ENCODE assay signal across 9 cellular contexts in the genomic region with DNA sequence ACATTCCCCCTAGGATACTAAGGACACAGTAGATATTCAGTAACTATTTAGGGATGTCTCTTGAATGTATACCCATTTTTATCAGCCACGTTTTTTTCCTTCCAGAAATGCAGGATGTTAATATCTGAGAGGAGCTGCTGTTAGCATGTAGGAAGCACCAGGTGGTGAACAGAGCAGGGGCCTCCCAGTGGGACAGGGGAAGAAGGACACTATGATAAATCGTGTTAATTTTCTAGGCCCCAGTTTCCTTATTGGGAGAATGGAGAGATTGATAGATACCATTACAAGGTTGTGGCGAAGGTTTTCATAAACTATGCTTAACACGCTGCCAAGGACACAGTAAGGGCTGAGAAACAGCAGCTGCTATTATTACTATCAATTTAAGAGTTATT. TPM values are rescaled to one million over a fixed set of nuclear protein-coding genes. Genes with fewer than 3 reads are reported as not detected.
DNase-seq lines count a peak whose midpoint lies in the region; ATAC-seq, FAIRE-seq and TF ChIP-seq lines count a peak whose summit lies in the region.
"Had no signal": no experiment of that assay in that cellular context is flagged by ENCODE, and none has a peak within 500 bp of the region (broad histone marks: within the 10 kb centered on the region; RNA-seq: fewer than 3 reads in every experiment).

No MANE protein-coding gene starts in this region.

- H3K27me3 ChIP-seq in GM12878 (replicated peaks in 1 of 2; ENCODE audit: control insufficient read depth in 2 of 2, insufficient read depth in 2 of 2, low read length in 1 of 2) = no peaks in the 10 kb centered on the region
- no peaks in the 10 kb centered on the region for H3K27me3 ChIP-seq in upper lobe of right lung

- H3K27ac Mint-ChIP-seq in activated naive CD4-positive, alpha-beta T cell treated with anti-CD3 and anti-CD28 coated beads for 36 hours = no peak overlapping the region

- BruUV-seq in GM12878 (replicated peaks; lab: Mats Ljungman, UMichigan) = no TSS peak

- no peak for TF ChIP-seq CTCF in GM12878 (IDR thresholded peaks at IDR 0.05 in 2 of 3, conservative IDR thresholded peaks at IDR 0.05 in 1 of 3; ENCODE audit: control insufficient read depth in 2 of 3, extremely low read depth in 1 of 3, insufficient read depth in 1 of 3, low read depth in 3 of 3, low read length in 3 of 3)
- TF ChIP-seq CTCF in lower leg skin (IDR thresholded peaks at IDR 0.05) = no peak
- TF ChIP-seq CTCF in upper lobe of right lung (IDR thresholded peaks at IDR 0.05) = no peak

- no peak for DNase-seq in activated naive CD4-positive, alpha-beta T cell treated with anti-CD3 and anti-CD28 coated beads for 36 hours
- DNase-seq in activated naive CD4-positive, alpha-beta T cell treated with anti-CD3 and anti-CD28 coated beads, Interleukin-2, amount 50 U/mL, for 16 hours = no peak
- DNase-seq in GM12878 (ENCODE audit: low read depth, low spot score) = no peak
- DNase-seq in lower leg skin (ENCODE audit: low spot score in 2 of 2) = no peak
- no peak for DNase-seq in upper lobe of right lung
- DNase-seq in activated CD4-positive, CD25-positive, alpha-beta regulatory T cell (lab: John Stamatoyannopoulos, UW) = no peak
- DNase-seq in GOT3 (lab: John Stamatoyannopoulos, UW) = no peak

- no peak for TF ChIP-seq RAD21 in GM12878 (IDR thresholded peaks at IDR 0.05; ENCODE audit: insufficient read depth, low read depth, low read length)

- H3K4me3 Mint-ChIP-seq in activated naive CD4-positive, alpha-beta T cell treated with anti-CD3 and anti-CD28 coated beads for 36 hours = peak overlapping the region; percentile 85

- FAIRE-seq in GM12878 (lab: Jason Lieb, UNC) = no peak
- FAIRE-seq: RCC 7860 had no signal

- no peaks in the 10 kb centered on the region for H3K36me3 Mint-ChIP-seq in activated naive CD4-positive, alpha-beta T cell treated with anti-CD3 and anti-CD28 coated beads for 36 hours (ENCODE audit: low read depth)

- RAD21 ChIA-PET in GM12878 (lab: Charles Lee; ENCODE audit: unreplicated experiment) = interaction anchor here (0.7 to 4.8 kb wide), 10 partner anchors 10 to 122 kb away, joined by 3 to 34 read pairs (median 5); partner anchors contain the start of gene CFAP20

- peaks cover 6% of the 10 kb centered on the region for H3K4me1 Mint-ChIP-seq in activated naive CD4-positive, alpha-beta T cell treated with anti-CD3 and anti-CD28 coated beads for 36 hours (ENCODE audit: low read depth)

- peak overlapping the region; percentile 90 for H2AFZ ChIP-seq in GM12878 (ENCODE audit: control insufficient read depth, low read depth, low read length)

- H3K79me2 ChIP-seq in GM12878 (ENCODE audit: control insufficient read depth, insufficient read depth, low read length) = no peaks in the 10 kb centered on the region

- H3K27ac ChIP-seq in GM12878 (ENCODE audit: control insufficient read depth, insufficient read depth) (peak overlapping the region; percentile 43; the same call in 1 of the 2 replicates), upper lobe of right lung (no peak overlapping the region)

- CTCF ChIA-PET in activated naive CD4-positive, alpha-beta T cell treated with anti-CD3 and anti-CD28 coated beads for 36 hours (lab: Charles Lee) = interaction anchor here (1.2 to 1.4 kb wide), 2 partner anchors 54 to 122 kb away, joined by 4 read pairs; no protein-coding TSS in a partner anchor
- CTCF ChIA-PET in GM12878 (lab: Yijun Ruan, JAX) = interaction anchor here (0.9 to 4.1 kb wide), 7 partner anchors 10 to 230 kb away, joined by 3 to 17 read pairs (median 5); no protein-coding TSS in a partner anchor

- H3K4me1 ChIP-seq in GM12878 (ENCODE audit: control insufficient read depth, insufficient read depth, low read length) (peaks cover 23% of the 10 kb centered on the region), upper lobe of right lung (peaks cover 4% of the 10 kb centered on the region)

- POLR2A ChIA-PET in GM12878 (lab: Charles Lee) = interaction anchor here (0.6 to 1.6 kb wide), 5 partner anchors 11 to 234 kb away, joined by 3 to 4 read pairs (median 3); no protein-coding TSS in a partner anchor

- intact Hi-C loops in activated naive CD4-positive, alpha-beta T cell treated with anti-CD3 and anti-CD28 coated beads for 36 hours (cut with micrococcal nuclease) = loop anchor here (1.0 to 5.0 kb wide), 5 partner anchors 13 to 378 kb away; partner anchors contain the start of genes CFAP20, CNOT1 and CSNK2A2
- intact Hi-C loops in GM12878 (cut with micrococcal nuclease; ENCODE audit: unreplicated experiment) = loop anchor here (2.0 kb wide), 1 partner anchor 121 kb away; the partner anchor contains the start of gene CFAP20
- intact Hi-C loops in lower leg skin (cut with DNase I; ENCODE audit: low total_unique reads) = no loop called here
- intact Hi-C loops in upper lobe of right lung (cut with DNase I) = no loop called here

- H4K20me1 ChIP-seq in GM12878 (ENCODE audit: control insufficient read depth, insufficient read depth) = no peaks in the 10 kb centered on the region

- WGBS in GM12878 (ENCODE audit: insufficient coverage, insufficient replicate concordance, low lambda C conversion rate, missing lambda C conversion rate) = 1% methylated on average over 4 of the region's 4 CpGs
- 7 to 9% methylated on average over 4 of the region's 4 CpGs for WGBS in lower leg skin, 2 donors

- peak overlapping the region; percentile 60 for H3K4me2 ChIP-seq in GM12878 (ENCODE audit: control insufficient read depth, insufficient read depth)

- H3K9me3 Mint-ChIP-seq in activated naive CD4-positive, alpha-beta T cell treated with anti-CD3 and anti-CD28 coated beads for 36 hours = no peaks in the 10 kb centered on the region

- H3K4me3 ChIP-seq in GM12878 (peak overlapping the region; percentile 58), lower leg skin (ENCODE audit: low read depth, poor library complexity, severe bottlenecking) (peak overlapping the region; percentile 61), upper lobe of right lung (peak overlapping the region; percentile 59)

- ATAC-seq in GM12878 (no peak), upper lobe of right lung (no peak), HG02885 (IDR thresholded peaks at IDR 0.05; ENCODE audit: poor library complexity, unreplicated experiment) (no peak)

- peaks cover 4% of the 10 kb centered on the region for H3K27me3 Mint-ChIP-seq in activated naive CD4-positive, alpha-beta T cell treated with anti-CD3 and anti-CD28 coated beads for 36 hours (ENCODE audit: low read depth)

- no peak overlapping the region; the same call in 1 of the 2 replicates for H3K9ac ChIP-seq in GM12878 (ENCODE audit: control insufficient read depth, insufficient read depth, low read length)

- SMC1A ChIA-PET in GM12878 (lab: Charles Lee; ENCODE audit: uncharacterized antibody, unreplicated experiment) = interaction anchor here (0.8 to 4.0 kb wide), 10 partner anchors 9 to 239 kb away, joined by 3 to 35 read pairs (median 4); partner anchors contain the start of gene GINS3

- in situ Hi-C loops in GM12878 (cut with MboI) = no loop called here

- TF ChIP-seq EP300 in GM12878 (IDR thresholded peaks at IDR 0.05; ENCODE audit: borderline replicate concordance in 1 of 2, control insufficient read depth in 1 of 2, low read depth in 2 of 2, low read length in 2 of 2) = no peak

- TF ChIP-seq POLR2A in GM12878 (IDR thresholded peaks at IDR 0.05; ENCODE audit: low read depth, low read length) (no peak), lower leg skin (IDR thresholded peaks at IDR 0.05) (no peak)

- no peaks in the 10 kb centered on the region; the same call in 2 of the 3 replicates for H3K9me3 ChIP-seq in GM12878 (replicated peaks; ENCODE audit: control insufficient read depth, insufficient read depth, low read length)
- no peaks in the 10 kb centered on the region for H3K9me3 ChIP-seq in upper lobe of right lung

- H3K36me3 ChIP-seq in GM12878 (ENCODE audit: control insufficient read depth in 2 of 2, insufficient read depth in 2 of 2, low read length in 1 of 2) = no peaks in the 10 kb centered on the region
- no peaks in the 10 kb centered on the region for H3K36me3 ChIP-seq in upper lobe of right lung

RNA-seq across cellular contexts. Expression of gene PRSS54, which starts 45.4 kb away (rescaled TPM):
- not detected for total RNA-seq in activated naive CD4-positive, alpha-beta T cell treated with anti-CD3 and anti-CD28 coated beads for 36 hours
- total RNA-seq in GM12878 (2013; cell fraction: nucleolus; rRNA removed) = not detected in 2 replicates
- total RNA-seq in GM12878 (2014; rRNA removed) = not detected in 2 replicates
- total RNA-seq in GM12878 (2014; rRNA removed; fragmentation: Illumina TruSeq; extraction: Trizol) = not detected in 2 replicates
- not detected in 2 replicates for total RNA-seq in GM12878 (2021)
- not detected for polyA plus RNA-seq in GM12878 (2011; ENCODE audit: low read depth)
- polyA plus RNA-seq in GM12878 (2011; rRNA removed) = not detected in 2 replicates
- not detected in 2 replicates for polyA plus RNA-seq in GM12878 (2011; cell fraction: cytosol; rRNA removed)
- polyA plus RNA-seq in GM12878 (2011; cell fraction: nucleus; rRNA removed) = not detected in 2 replicates
- polyA plus RNA-seq in GM12878 (2012) = not detected in 2 replicates
- polyA plus RNA-seq in GM12878 (2014; fragmentation: Illumina TruSeq; extraction: Trizol) = not detected in 2 replicates
- polyA plus RNA-seq in GM12878 (2014; fragmentation: Nextera tagmentation; extraction: Ambion mirVana) = not detected
- not detected in 2 replicates for polyA plus RNA-seq in GM12878 (2014; rRNA removed)
- not detected for polyA plus RNA-seq in GM12878 (2016; fragmentation: Nextera tagmentation; extraction: Ambion mirVana)
- polyA minus RNA-seq in GM12878 (2011; rRNA and poly(A)+ RNA removed) = not detected in 2 replicates
- not detected in 2 replicates for polyA minus RNA-seq in GM12878 (2011; cell fraction: cytosol; rRNA and poly(A)+ RNA removed)
- not detected in 2 replicates for polyA minus RNA-seq in GM12878 (2011; cell fraction: nucleus; rRNA and poly(A)+ RNA removed)
- not detected for total RNA-seq in lower leg skin
- total RNA-seq in upper lobe of right lung = not detected

RNA-seq across cellular contexts. Expression of gene CSNK2A2, which starts 51.5 kb away (rescaled TPM):
- total RNA-seq in activated naive CD4-positive, alpha-beta T cell treated with anti-CD3 and anti-CD28 coated beads for 36 hours = 10 to 100 TPM; 86.0 to 86.7 TPM
- 36.7 and 37.3 TPM in 2 replicates for total RNA-seq in GM12878 (2013; cell fraction: nucleolus; rRNA removed)
- total RNA-seq in GM12878 (2014; rRNA removed) (15.7 and 18.0 TPM in 2 replicates), GM12878 (2014; rRNA removed; fragmentation: Illumina TruSeq; extraction: Trizol) (40.3 and 41.5 TPM in 2 replicates), GM12878 (2021) (74.4 and 79.1 TPM in 2 replicates), lower leg skin (100 to 1,000 TPM; 112 to 159 (median 141) TPM), upper lobe of right lung (69.0 TPM)
- 39.6 TPM for polyA plus RNA-seq in GM12878 (2011; ENCODE audit: low read depth)
- polyA plus RNA-seq in GM12878 (2011; rRNA removed) (48.6 and 52.2 TPM in 2 replicates), GM12878 (2014; fragmentation: Illumina TruSeq; extraction: Trizol) (62.4 and 69.2 TPM in 2 replicates), GM12878 (2014; fragmentation: Nextera tagmentation; extraction: Ambion mirVana) (10 to 100 TPM; 17.4 to 18.0 TPM), GM12878 (2014; rRNA removed) (28.9 and 29.6 TPM in 2 replicates), GM12878 (2016; fragmentation: Nextera tagmentation; extraction: Ambion mirVana) (10 to 100 TPM; 27.9 to 29.9 TPM)
- polyA plus RNA-seq in GM12878 (2011; cell fraction: cytosol; rRNA removed) = 33.2 and 51.6 TPM in 2 replicates
- polyA plus RNA-seq in GM12878 (2011; cell fraction: nucleus; rRNA removed) = 35.7 and 38.7 TPM in 2 replicates
- polyA plus RNA-seq in GM12878 (2012) = 51.1 and 54.3 TPM in 2 replicates
- polyA minus RNA-seq in GM12878 (2011; rRNA and poly(A)+ RNA removed) = 82.8 and 119 TPM in 2 replicates
- 32.7 and 34.7 TPM in 2 replicates for polyA minus RNA-seq in GM12878 (2011; cell fraction: cytosol; rRNA and poly(A)+ RNA removed)
- polyA minus RNA-seq in GM12878 (2011; cell fraction: nucleus; rRNA and poly(A)+ RNA removed) = 15.2 and 21.4 TPM in 2 replicates

Comparison
In these comparisons a context has a peak if more than half of its experiments do, and no peak if none do; other contexts are left out.
1. intact Hi-C loops: an anchor here in activated naive CD4-positive, alpha-beta T cell treated with anti-CD3 and anti-CD28 coated beads for 36 hours (1.0 to 5.0 kb wide) and GM12878 (2.0 kb wide); none called in lower leg skin and upper lobe of right lung.